In the genomic region with DNA sequence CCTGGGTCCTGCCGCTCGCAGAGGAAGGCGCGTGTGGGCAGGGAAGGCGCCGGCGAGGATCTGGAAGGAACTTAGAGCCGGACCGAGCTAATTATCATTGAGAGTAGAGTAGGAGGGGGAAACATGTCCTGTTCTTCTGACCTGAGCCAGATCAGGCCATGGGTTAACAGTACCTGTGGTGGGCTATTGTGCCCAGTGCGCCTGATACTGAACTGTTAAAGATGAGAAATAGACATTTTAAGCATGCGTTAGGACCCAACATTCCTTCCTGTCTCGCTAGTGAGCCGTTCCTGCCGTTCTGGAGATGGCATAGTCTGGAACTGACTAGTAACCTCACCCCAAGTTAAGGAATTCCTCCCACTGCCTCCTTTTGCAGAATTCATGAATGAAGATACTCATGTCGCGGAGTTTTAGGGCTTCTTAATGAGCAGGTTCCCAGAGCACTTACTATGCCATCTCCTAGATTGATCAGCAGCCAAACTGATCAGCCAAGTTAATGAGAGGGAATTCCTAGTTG, we compare ENCODE assay signal across 8 cellular contexts. TPM values are rescaled to one million over a fixed set of nuclear protein-coding genes. Genes with fewer than 3 reads are reported as not detected.
DNase-seq lines count a peak whose midpoint lies in the region; ATAC-seq and TF ChIP-seq lines count a peak whose summit lies in the region.

No MANE protein-coding gene starts in this region.

- H3K36me3 ChIP-seq in BE2C (peaks cover 27% of the 10 kb centered on the region), RWPE2 (ENCODE audit: low read depth) (peaks cover 37% of the 10 kb centered on the region), esophagus squamous epithelium (peaks cover 15 to 36% (median 19%) of the 10 kb centered on the region in 3 donors), parathyroid adenoma (ENCODE audit: control insufficient read depth, insufficient read depth, low read length) (no peaks in the 10 kb centered on the region)

- H3K4me1 ChIP-seq in BE2C (peaks cover 7% of the 10 kb centered on the region), RWPE2 (ENCODE audit: insufficient read depth, poor library complexity, severe bottlenecking) (peaks cover 9% of the 10 kb centered on the region), esophagus squamous epithelium (peaks cover 10 to 44% (median 12%) of the 10 kb centered on the region in 3 donors), parathyroid adenoma (peaks cover 3% of the 10 kb centered on the region)

- H3K9me3 ChIP-seq in BE2C: no peaks in the 10 kb centered on the region
- H3K9me3 ChIP-seq in RWPE2 (ENCODE audit: severe bottlenecking): no peaks in the 10 kb centered on the region
- H3K9me3 ChIP-seq in esophagus squamous epithelium: no peaks in the 10 kb centered on the region
- peaks cover 4% of the 10 kb centered on the region for H3K9me3 ChIP-seq in parathyroid adenoma (ENCODE audit: control insufficient read depth, low read length)

- peak overlapping the region; percentile 69 for H3K4me2 ChIP-seq in parathyroid adenoma (ENCODE audit: low read length)

- TF ChIP-seq POLR2A in esophagus squamous epithelium (IDR thresholded peaks at IDR 0.05): no peak

- ATAC-seq in GM21576 (IDR thresholded peaks at IDR 0.05; ENCODE audit: unreplicated experiment): peak; percentile 13
- ATAC-seq in RWPE2 (ENCODE audit: low read depth): peak; percentile 52

- H3K9ac ChIP-seq in parathyroid adenoma: no peak overlapping the region

- peak overlapping the region; percentile 90 for H2AFZ ChIP-seq in parathyroid adenoma

- DNase-seq in BE2C (no peak), RWPE2 (ENCODE audit: low spot score) (no peak), esophagus squamous epithelium (lab: John Stamatoyannopoulos, UW) (no peak), GDM1 (lab: John Stamatoyannopoulos, UW) (no peak), GM13977 (ENCODE audit: low spot score) (no peak), NAMALWA (ENCODE audit: low spot score) (no peak)

- peaks cover 2% of the 10 kb centered on the region for H3K79me2 ChIP-seq in parathyroid adenoma

- in situ Hi-C loops in GM13977 (cut with MboI; ENCODE audit: low pct_unique_long_range_greater_than_20kb, low sequenced_read_pairs, unreplicated experiment): no loop called here

- 14 to 19% methylated on average over 7 of the region's 16 CpGs for WGBS in esophagus squamous epithelium, 2 donors

- peak overlapping the region; percentile 80 for H3K4me3 ChIP-seq in BE2C (ENCODE audit: low read depth, low read length)
- peak overlapping the region; percentile 96 for H3K4me3 ChIP-seq in RWPE2 (ENCODE audit: severe bottlenecking)
- peak overlapping the region; percentile 69 to 99 (median 86) for H3K4me3 ChIP-seq in esophagus squamous epithelium
- H3K4me3 ChIP-seq in parathyroid adenoma (ENCODE audit: low read depth, low read length): peak overlapping the region; percentile 94

- peak overlapping the region; percentile 39 for H3K27ac ChIP-seq in RWPE2 (ENCODE audit: poor library complexity, severe bottlenecking)
- peak overlapping the region; percentile 83 to 95 (median 88) for H3K27ac ChIP-seq in esophagus squamous epithelium
- no peak overlapping the region for H3K27ac ChIP-seq in parathyroid adenoma

- H3K27me3 ChIP-seq in BE2C (no peaks in the 10 kb centered on the region), RWPE2 (ENCODE audit: insufficient read depth, poor library complexity, severe bottlenecking) (no peaks in the 10 kb centered on the region), esophagus squamous epithelium (no peaks in the 10 kb centered on the region), parathyroid adenoma (ENCODE audit: control insufficient read depth, insufficient read depth, low read length) (no peaks in the 10 kb centered on the region)

- intact Hi-C loops in esophagus squamous epithelium (cut with DNase I): no loop called here

- TF ChIP-seq CTCF in BE2C (IDR thresholded peaks at IDR 0.05; ENCODE audit: low read depth, low read length) (no peak), RWPE2 (IDR thresholded peaks at IDR 0.05; ENCODE audit: poor library complexity, severe bottlenecking) (no peak), esophagus squamous epithelium (IDR thresholded peaks at IDR 0.05) (no peak), parathyroid adenoma (IDR thresholded peaks at IDR 0.05) (no peak), GM13977 (IDR thresholded peaks at IDR 0.05; ENCODE audit: extremely low read depth, insufficient read depth, missing control alignments) (no peak)

RNA-seq across cellular contexts. Expression of a gene that starts 0.9 kb away (rescaled TPM):
- polyA plus RNA-seq in BE2C (2012; ENCODE audit: insufficient read depth, insufficient read length, low read depth): 49.2 TPM
- 10 to 100 TPM; 25.9 to 44.4 (median 34.8) TPM for total RNA-seq in esophagus squamous epithelium

RNA-seq across cellular contexts. Expression of a gene that starts 35.2 kb away (rescaled TPM):
- not detected for polyA plus RNA-seq in BE2C (2012; ENCODE audit: insufficient read depth, insufficient read length, low read depth)
- total RNA-seq in esophagus squamous epithelium: under 1 TPM in 1 of 4 donors, not detected in 3; 0.57 TPM

RNA-seq across cellular contexts. Expression of a gene that starts 50.7 kb away (rescaled TPM):
- polyA plus RNA-seq in BE2C (2012; ENCODE audit: insufficient read depth, insufficient read length, low read depth): 69.6 TPM
- total RNA-seq in esophagus squamous epithelium: 10 to 100 TPM; 49.7 to 60.3 (median 53.0) TPM
